In the genomic region with DNA sequence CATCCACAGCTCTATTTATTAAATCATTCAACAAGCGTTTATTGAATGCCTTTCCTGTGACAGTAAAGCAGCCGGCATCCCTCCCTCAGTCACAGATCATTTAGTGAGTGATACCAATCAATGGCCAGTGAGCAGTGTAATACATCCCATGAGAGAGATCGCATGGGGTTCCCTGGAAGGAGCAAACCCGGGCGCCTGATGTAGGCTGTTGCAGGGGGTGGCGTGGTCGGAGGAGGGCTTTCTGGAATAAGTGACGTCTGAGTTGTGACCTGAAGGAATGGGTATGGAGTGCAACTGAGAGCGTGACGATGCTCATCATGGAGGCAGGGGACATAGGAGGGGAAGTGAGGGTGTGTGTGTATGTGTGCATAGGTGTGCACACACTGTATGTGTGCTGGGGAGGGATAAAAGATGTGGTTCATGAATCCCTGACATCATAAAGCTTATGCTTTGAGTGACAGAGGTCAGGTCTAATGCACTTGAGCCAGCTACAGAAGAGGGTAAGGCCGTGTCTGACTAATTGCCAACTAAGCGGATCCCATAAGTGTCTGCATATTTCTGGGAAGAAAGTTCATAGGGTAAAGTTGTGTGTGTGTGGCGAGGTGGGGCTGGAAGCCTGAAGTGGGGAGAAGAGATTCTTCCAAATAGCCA, we compare ENCODE assay signal across 32 cellular contexts. TPM values are rescaled to one million over a fixed set of nuclear protein-coding genes. Genes with fewer than 3 reads are reported as not detected.
DNase-seq lines count a peak whose midpoint lies in the region; ATAC-seq and TF ChIP-seq lines count a peak whose summit lies in the region.
"Had no signal": no experiment of that assay in that cellular context is flagged by ENCODE, and none has a peak within 500 bp of the region (broad histone marks: within the 10 kb centered on the region; RNA-seq: fewer than 3 reads in every experiment).

No MANE protein-coding gene starts in this region.

- no peaks in the 10 kb centered on the region for H3K79me1 ChIP-seq in mesenchymal stem cell (replicated peaks; ENCODE audit: low read length, poor library complexity, severe bottlenecking)

- no peak overlapping the region for H2BK5ac ChIP-seq in mesenchymal stem cell (ENCODE audit: low read depth, low read length, poor library complexity, severe bottlenecking)

- CTCF ChIA-PET in CD4-positive, alpha-beta T cell (lab: Charles Lee), result interaction anchor here (1.1 kb wide), 1 partner anchor 18 kb away, joined by 3 read pairs; no protein-coding TSS in a partner anchor
- CTCF ChIA-PET in naive thymus-derived CD4-positive, alpha-beta T cell (lab: Charles Lee), result interaction anchor here (1.0 to 13.0 kb wide), 7 partner anchors 9 to 189 kb away, joined by 3 to 343 read pairs (median 6); no protein-coding TSS in a partner anchor

- H3K9me3 Mint-ChIP-seq in activated T-cell treated with anti-CD3 and anti-CD28 coated beads, Interleukin-2, amount 50 U/mL, for 4 hours, result no peaks in the 10 kb centered on the region
- H3K9me3 Mint-ChIP-seq in CD4-positive, alpha-beta T cell, result no peaks in the 10 kb centered on the region
- no peaks in the 10 kb centered on the region for H3K9me3 Mint-ChIP-seq in activated T-helper 17 cell treated with anti-CD3 and anti-CD28 coated beads, Interleukin-2, amount 50 U/mL, for 72 hours
- peaks cover 0 to 4% (median 0%) of the 10 kb centered on the region in 11 donors for H3K9me3 Mint-ChIP-seq in naive thymus-derived CD4-positive, alpha-beta T cell
- H3K9me3 Mint-ChIP-seq: endodermal cell, GM23338, WTC11 had no signal

- H2AFZ ChIP-seq in mesenchymal stem cell (ENCODE audit: low read depth, low read length), result no peak overlapping the region
- H2AFZ ChIP-seq: GM23338 had no signal

- no peak for DNase-seq in activated T-cell treated with anti-CD3 and anti-CD28 coated beads, Interleukin-2, amount 50 U/mL, for 4 hours
- DNase-seq in activated T-cell treated with anti-CD3 and anti-CD28 coated beads for 4 hours, result no peak
- no peak for DNase-seq in CD4-positive, alpha-beta T cell
- no peak for DNase-seq in naive thymus-derived CD4-positive, alpha-beta T cell
- no peak for DNase-seq in NCI-H1436 treated with DMSO at 0.1 percent for 48 hours (lab: John Stamatoyannopoulos, UW)
- no peak for DNase-seq in mesenchymal stem cell
- DNase-seq: activated CD4-positive, alpha-beta T cell treated with anti-CD3 and anti-CD28 coated beads, Interleukin-2, amount 50 U/mL, for 48 hours; caudate nucleus; cortex of kidney; DMS 273 treated with DMSO at 0.1 percent for 48 hours; endodermal cell; foreskin fibroblast; heart left ventricle; mammary epithelial cell; NCI-H1048; NCI-H187; NCI-H2171 treated with DMSO at 0.1 percent for 48 hours; NCI-H524 treated with DMSO at 0.1 percent for 48 hours; right cardiac atrium; Right ventricle myocardium superior; stimulated activated CD4-positive, alpha-beta T cell treated with anti-CD3 and anti-CD28 coated beads, Interleukin-4, amount 100 ng/mL, for 1 hour; T1000 had no signal

- H3K4me1 ChIP-seq in naive thymus-derived CD4-positive, alpha-beta T cell (ENCODE audit: control insufficient read depth in 2 of 2, insufficient read depth in 2 of 2, low read length in 2 of 2), result peaks cover 66 to 74% of the 10 kb centered on the region in 2 donors
- H3K4me1 ChIP-seq in mesenchymal stem cell (ENCODE audit: control insufficient read depth, insufficient read depth, low read depth, low read length), result peaks cover 2% of the 10 kb centered on the region

- no peak overlapping the region for H3K4ac ChIP-seq in mesenchymal stem cell (ENCODE audit: low read depth in 1 of 2, low read length in 2 of 2)

- no peaks in the 10 kb centered on the region for H3K27me3 ChIP-seq in CD4-positive, alpha-beta T cell (ENCODE audit: control insufficient read depth, insufficient read depth, low read length)
- no peaks in the 10 kb centered on the region for H3K27me3 ChIP-seq in naive thymus-derived CD4-positive, alpha-beta T cell (ENCODE audit: control insufficient read depth in 2 of 2, insufficient read depth in 2 of 2, low read length in 2 of 2)
- peaks cover 32 to 56% of the 10 kb centered on the region in 2 experiments for H3K27me3 ChIP-seq in mesenchymal stem cell (ENCODE audit: control insufficient read depth in 1 of 2, insufficient read depth in 1 of 2, low read length in 2 of 2)

- H3K14ac ChIP-seq in mesenchymal stem cell (ENCODE audit: low read length in 2 of 2), result no peak overlapping the region

- H3K18ac ChIP-seq in mesenchymal stem cell (ENCODE audit: low read depth in 1 of 2, low read length in 2 of 2), result no peak overlapping the region

- H3K36me3 ChIP-seq in naive thymus-derived CD4-positive, alpha-beta T cell (ENCODE audit: control insufficient read depth in 2 of 3, insufficient read depth in 3 of 3, low read length in 3 of 3), result peaks cover 23 to 73% (median 39%) of the 10 kb centered on the region in 3 experiments
- H3K36me3 ChIP-seq in mesenchymal stem cell (ENCODE audit: control insufficient read depth in 1 of 2, insufficient read depth in 2 of 2, low read depth in 1 of 2, low read length in 2 of 2), result no peaks in the 10 kb centered on the region
- H3K36me3 ChIP-seq: heart left ventricle, suprapubic skin had no signal

- peak overlapping the region; percentile 80 for H3K4me3 Mint-ChIP-seq in activated T-cell treated with anti-CD3 and anti-CD28 coated beads, Interleukin-2, amount 50 U/mL, for 4 hours
- no peak overlapping the region for H3K4me3 Mint-ChIP-seq in CD4-positive, alpha-beta T cell
- no peak overlapping the region for H3K4me3 Mint-ChIP-seq in activated T-helper 17 cell treated with anti-CD3 and anti-CD28 coated beads, Interleukin-2, amount 50 U/mL, for 72 hours
- peak overlapping the region in 1 of 10 donors; percentile 39 for H3K4me3 Mint-ChIP-seq in naive thymus-derived CD4-positive, alpha-beta T cell
- H3K4me3 Mint-ChIP-seq: endodermal cell, GM23338, WTC11 had no signal

- H2BK15ac ChIP-seq in mesenchymal stem cell (ENCODE audit: low read depth, poor library complexity, severe bottlenecking), result no peak overlapping the region

- 76% methylated on average over 13 of the region's 13 CpGs for WGBS in mesenchymal stem cell

- no peak overlapping the region for H2AK5ac ChIP-seq in mesenchymal stem cell (ENCODE audit: low read length, severe bottlenecking)

- H3K4me2 ChIP-seq in mesenchymal stem cell (ENCODE audit: low read length, poor library complexity, severe bottlenecking), result no peak overlapping the region
- H3K4me2 ChIP-seq: GM23338 had no signal

- peaks cover 34% of the 10 kb centered on the region for H3K36me3 Mint-ChIP-seq in activated T-cell treated with anti-CD3 and anti-CD28 coated beads, Interleukin-2, amount 50 U/mL, for 4 hours (ENCODE audit: insufficient read depth)
- peaks cover 98% of the 10 kb centered on the region for H3K36me3 Mint-ChIP-seq in CD4-positive, alpha-beta T cell (ENCODE audit: low read depth)
- H3K36me3 Mint-ChIP-seq in activated T-helper 17 cell treated with anti-CD3 and anti-CD28 coated beads, Interleukin-2, amount 50 U/mL, for 72 hours (ENCODE audit: low read depth), result peaks cover 95% of the 10 kb centered on the region
- peaks cover 41 to 79% (median 67%) of the 10 kb centered on the region in 5 donors for H3K36me3 Mint-ChIP-seq in naive thymus-derived CD4-positive, alpha-beta T cell
- H3K36me3 Mint-ChIP-seq: WTC11 had no signal

- no peak overlapping the region for H4K91ac ChIP-seq in mesenchymal stem cell (ENCODE audit: low read length)

- H3K27ac Mint-ChIP-seq in CD4-positive, alpha-beta T cell, result no peak overlapping the region
- H3K27ac Mint-ChIP-seq in activated T-helper 17 cell treated with anti-CD3 and anti-CD28 coated beads, Interleukin-2, amount 50 U/mL, for 72 hours, result peak overlapping the region; percentile 36
- H3K27ac Mint-ChIP-seq in naive thymus-derived CD4-positive, alpha-beta T cell, result peak overlapping the region in 5 of 9 donors; percentile 3 to 96 (median 91)
- H3K27ac Mint-ChIP-seq: endodermal cell, GM23338, WTC11 had no signal

- H3K23ac ChIP-seq in mesenchymal stem cell (ENCODE audit: low read length in 2 of 2), result no peak overlapping the region

- ATAC-seq in activated T-cell treated with anti-CD3 and anti-CD28 coated beads, Interleukin-2, amount 50 U/mL, for 4 hours, result no peak
- ATAC-seq in CD4-positive, alpha-beta T cell (ENCODE audit: poor library complexity), result no peak
- ATAC-seq in activated T-helper 17 cell treated with anti-CD3 and anti-CD28 coated beads, Interleukin-2, amount 50 U/mL, for 72 hours (replicated peaks), result no peak
- ATAC-seq in naive thymus-derived CD4-positive, alpha-beta T cell, result no peak
- ATAC-seq in GM21526 (IDR thresholded peaks at IDR 0.05; ENCODE audit: low FRiP score, unreplicated experiment), result no peak
- ATAC-seq: esophagus mucosa, GM23338, heart left ventricle, right cardiac atrium, WTC11 had no signal

- no peak overlapping the region for H2BK12ac ChIP-seq in mesenchymal stem cell (ENCODE audit: low read length in 2 of 2)

- peaks cover 92% of the 10 kb centered on the region for H3K4me1 Mint-ChIP-seq in activated T-cell treated with anti-CD3 and anti-CD28 coated beads, Interleukin-2, amount 50 U/mL, for 4 hours (ENCODE audit: low read depth)
- peaks cover 88% of the 10 kb centered on the region for H3K4me1 Mint-ChIP-seq in CD4-positive, alpha-beta T cell (ENCODE audit: low read depth)
- peaks cover 71% of the 10 kb centered on the region for H3K4me1 Mint-ChIP-seq in activated T-helper 17 cell treated with anti-CD3 and anti-CD28 coated beads, Interleukin-2, amount 50 U/mL, for 72 hours
- peaks cover 76 to 85% (median 82%) of the 10 kb centered on the region in 7 donors for H3K4me1 Mint-ChIP-seq in naive thymus-derived CD4-positive, alpha-beta T cell
- H3K4me1 Mint-ChIP-seq: endodermal cell, GM23338, WTC11 had no signal

- intact Hi-C loops in CD4-positive, alpha-beta T cell (cut with DNase I, micrococcal nuclease), result loop anchor here (2.0 to 10.0 kb wide), 3 partner anchors 64 to 440 kb away; partner anchors contain the start of gene IKBKE (in 1 of the 2)
- intact Hi-C loops in naive thymus-derived CD4-positive, alpha-beta T cell (cut with micrococcal nuclease), result no loop called here

- no peak overlapping the region for H2BK120ac ChIP-seq in mesenchymal stem cell (ENCODE audit: low read depth, low read length)

- peak overlapping the region; percentile 76 for H3K4me3 ChIP-seq in naive thymus-derived CD4-positive, alpha-beta T cell (ENCODE audit: low read length)
- H3K4me3 ChIP-seq in mesenchymal stem cell (ENCODE audit: insufficient read depth in 1 of 2, low read depth in 1 of 2, low read length in 2 of 2), result no peak overlapping the region
- H3K4me3 ChIP-seq: GM23338, heart left ventricle, suprapubic skin had no signal

- no peak overlapping the region for H3K9ac ChIP-seq in mesenchymal stem cell (ENCODE audit: low read length)

- H3K27ac ChIP-seq in CD4-positive, alpha-beta T cell (ENCODE audit: low read depth, low read length), result peak overlapping the region; percentile 48
- H3K27ac ChIP-seq in naive thymus-derived CD4-positive, alpha-beta T cell (ENCODE audit: low read depth, low read length), result peak overlapping the region; percentile 90
- H3K27ac ChIP-seq in mesenchymal stem cell (ENCODE audit: low read length, poor library complexity, severe bottlenecking), result no peak overlapping the region
- H3K27ac ChIP-seq: C4-2B, heart left ventricle, HL-60, suprapubic skin had no signal

- no peak for TF ChIP-seq CTCF in CD4-positive, alpha-beta T cell (IDR thresholded peaks at IDR 0.05)

- POLR2A ChIA-PET in CD4-positive, alpha-beta T cell (lab: Charles Lee), result interaction anchor here (3.5 to 12.9 kb wide), 3 partner anchors 7 to 180 kb away, joined by 25 to 384 read pairs (median 111); partner anchors contain the start of genes FCMR and IL24
- POLR2A ChIA-PET in naive thymus-derived CD4-positive, alpha-beta T cell (lab: Charles Lee), result interaction anchor here (0.6 to 13.0 kb wide), 10 partner anchors 6 to 188 kb away, joined by 3 to 600 read pairs (median 8); partner anchors contain the start of genes FCMR and IL24

- no peaks in the 10 kb centered on the region for H3K27me3 Mint-ChIP-seq in activated T-cell treated with anti-CD3 and anti-CD28 coated beads, Interleukin-2, amount 50 U/mL, for 4 hours (ENCODE audit: low read depth)
- no peaks in the 10 kb centered on the region for H3K27me3 Mint-ChIP-seq in CD4-positive, alpha-beta T cell
- no peaks in the 10 kb centered on the region for H3K27me3 Mint-ChIP-seq in activated T-helper 17 cell treated with anti-CD3 and anti-CD28 coated beads, Interleukin-2, amount 50 U/mL, for 72 hours
- H3K27me3 Mint-ChIP-seq in naive thymus-derived CD4-positive, alpha-beta T cell, result no peaks in the 10 kb centered on the region

- no peak overlapping the region for H4K8ac ChIP-seq in mesenchymal stem cell (ENCODE audit: low read length)

- H3K9me3 ChIP-seq in CD4-positive, alpha-beta T cell (ENCODE audit: control insufficient read depth, low read length), result no peaks in the 10 kb centered on the region
- no peaks in the 10 kb centered on the region for H3K9me3 ChIP-seq in naive thymus-derived CD4-positive, alpha-beta T cell (ENCODE audit: control insufficient read depth in 2 of 3, low read length in 3 of 3)
- H3K9me3 ChIP-seq in mesenchymal stem cell (ENCODE audit: control insufficient read depth, low read length), result no peaks in the 10 kb centered on the region
- H3K9me3 ChIP-seq: heart left ventricle, suprapubic skin had no signal

RNA-seq across cellular contexts. Expression of gene FCMR, which starts 6.5 kb away (rescaled TPM):
- 10 to 100 TPM; 24.7 to 41.7 (median 24.8) TPM for total RNA-seq in activated T-cell treated with anti-CD3 and anti-CD28 coated beads, Interleukin-2, amount 50 U/mL, for 4 hours
- 100 to 1,000 TPM; 171 to 186 TPM for total RNA-seq in CD4-positive, alpha-beta T cell
- total RNA-seq in activated T-helper 17 cell treated with anti-CD3 and anti-CD28 coated beads, Interleukin-2, amount 50 U/mL, for 72 hours, result 10 to 100 TPM; 22.7 to 74.0 TPM
- 100 to 1,000 TPM; 103 to 943 (median 312) TPM for total RNA-seq in naive thymus-derived CD4-positive, alpha-beta T cell
- polyA plus RNA-seq in naive thymus-derived CD4-positive, alpha-beta T cell, result 100 to 1,000 TPM; 803 to 998 TPM
- 3.9 TPM for polyA plus RNA-seq in mesenchymal stem cell (2013, experiment 1 of 2)
- polyA plus RNA-seq in mesenchymal stem cell (2013, experiment 2 of 2), result 3.5 TPM
- total RNA-seq: endodermal cell, GM23338 had no signal

RNA-seq across cellular contexts. Expression of gene IL24, which starts 18.0 kb away (rescaled TPM):
- 10 to 100 TPM; 11.9 to 30.7 (median 25.0) TPM for total RNA-seq in activated T-cell treated with anti-CD3 and anti-CD28 coated beads, Interleukin-2, amount 50 U/mL, for 4 hours
- not detected for total RNA-seq in CD4-positive, alpha-beta T cell
- total RNA-seq in activated T-helper 17 cell treated with anti-CD3 and anti-CD28 coated beads, Interleukin-2, amount 50 U/mL, for 72 hours, result 1 to 10 TPM in 1 of 2 donors, under 1 TPM in 1; 0.15 to 4.6 TPM
- total RNA-seq in naive thymus-derived CD4-positive, alpha-beta T cell, result under 1 TPM in 1 of 5 experiments, not detected in 4; 0.51 TPM
- polyA plus RNA-seq in naive thymus-derived CD4-positive, alpha-beta T cell, result 10 to 100 TPM; 27.9 to 28.4 TPM
- polyA plus RNA-seq in mesenchymal stem cell (2013, experiment 1 of 2), result 1.2 TPM
- polyA plus RNA-seq in mesenchymal stem cell (2013, experiment 2 of 2), result 1.5 TPM
- total RNA-seq: endodermal cell, GM23338, heart left ventricle, mammary epithelial cell, right cardiac atrium, Right ventricle myocardium superior, suprapubic skin, ureter, WTC11 had no signal
- polyA plus RNA-seq: GM23338, right cardiac atrium had no signal

RNA-seq across cellular contexts. Expression of gene PIGR, which starts 31.1 kb away (rescaled TPM):
- 1 to 10 TPM; 1.6 to 3.0 (median 1.8) TPM for total RNA-seq in activated T-cell treated with anti-CD3 and anti-CD28 coated beads, Interleukin-2, amount 50 U/mL, for 4 hours
- not detected for total RNA-seq in CD4-positive, alpha-beta T cell
- total RNA-seq in activated T-helper 17 cell treated with anti-CD3 and anti-CD28 coated beads, Interleukin-2, amount 50 U/mL, for 72 hours, result under 1 TPM in 1 of 2 donors, not detected in 1; 0.34 TPM
- total RNA-seq in naive thymus-derived CD4-positive, alpha-beta T cell, result not detected
- not detected for polyA plus RNA-seq in naive thymus-derived CD4-positive, alpha-beta T cell
- not detected for polyA plus RNA-seq in mesenchymal stem cell (2013, experiment 1 of 2)
- not detected for polyA plus RNA-seq in mesenchymal stem cell (2013, experiment 2 of 2)
- total RNA-seq: endodermal cell, GM23338 had no signal
- polyA plus RNA-seq: AG04450, GM23338 had no signal

RNA-seq across cellular contexts. Expression of gene IL20, which starts 49.8 kb away (rescaled TPM):
- total RNA-seq in activated T-cell treated with anti-CD3 and anti-CD28 coated beads, Interleukin-2, amount 50 U/mL, for 4 hours, result not detected
- total RNA-seq in CD4-positive, alpha-beta T cell, result not detected
- not detected for total RNA-seq in activated T-helper 17 cell treated with anti-CD3 and anti-CD28 coated beads, Interleukin-2, amount 50 U/mL, for 72 hours
- total RNA-seq in naive thymus-derived CD4-positive, alpha-beta T cell, result not detected
- polyA plus RNA-seq in naive thymus-derived CD4-positive, alpha-beta T cell, result not detected
- not detected for polyA plus RNA-seq in mesenchymal stem cell (2013, experiment 1 of 2)
- polyA plus RNA-seq in mesenchymal stem cell (2013, experiment 2 of 2), result not detected
- total RNA-seq: endodermal cell, esophagus mucosa, GM23338, heart left ventricle, mammary epithelial cell, right cardiac atrium, Right ventricle myocardium superior, ureter, WTC11 had no signal
- polyA plus RNA-seq: AG04450, GM23338, heart left ventricle, right cardiac atrium had no signal

RNA-seq across cellular contexts. Expression of gene FCAMR, which starts 55.0 kb away (rescaled TPM):
- total RNA-seq in activated T-cell treated with anti-CD3 and anti-CD28 coated beads, Interleukin-2, amount 50 U/mL, for 4 hours, result not detected
- total RNA-seq in CD4-positive, alpha-beta T cell, result not detected
- total RNA-seq in activated T-helper 17 cell treated with anti-CD3 and anti-CD28 coated beads, Interleukin-2, amount 50 U/mL, for 72 hours, result not detected
- total RNA-seq in naive thymus-derived CD4-positive, alpha-beta T cell, result not detected
- not detected for polyA plus RNA-seq in naive thymus-derived CD4-positive, alpha-beta T cell
- not detected for polyA plus RNA-seq in mesenchymal stem cell (2013, experiment 1 of 2)
- polyA plus RNA-seq in mesenchymal stem cell (2013, experiment 2 of 2), result not detected
- total RNA-seq: endodermal cell, GM23338, heart left ventricle, mammary epithelial cell, right cardiac atrium, Right ventricle myocardium superior, suprapubic skin, ureter, WTC11 had no signal
- polyA plus RNA-seq: AG04450, GM23338, heart left ventricle, mammary epithelial cell, right cardiac atrium had no signal

Comparison
In these comparisons a context has a peak if more than half of its experiments do, and no peak if none do; other contexts are left out.
1. intact Hi-C loops: an anchor here in CD4-positive, alpha-beta T cell (2.0 to 10.0 kb wide); none called in naive thymus-derived CD4-positive, alpha-beta T cell.